ENCODE assay signal across 8 cellular contexts in genomic region chr7:93245525-93246432, GRCh38. TPM values are rescaled to one million over a fixed set of nuclear protein-coding genes. Genes with fewer than 3 reads are reported as not detected.
DNase-seq lines count a peak whose midpoint lies in the region; FAIRE-seq and TF ChIP-seq lines count a peak whose summit lies in the region.

No MANE protein-coding gene starts in this region.

- no peak for TF ChIP-seq EP300 in esophagus muscularis mucosa (IDR thresholded peaks at IDR 0.05)

- H4K20me1 ChIP-seq in osteoblast (ENCODE audit: insufficient read depth, low read length) = peaks cover 16% of the 10 kb centered on the region

- no peak for DNase-seq in BE2C
- peak; percentile 49 for DNase-seq in HCEC 1CT
- peak; percentile 57 for DNase-seq in RCC 7860 (ENCODE audit: low spot score)
- no peak for DNase-seq in esophagus muscularis mucosa (ENCODE audit: extremely low spot score)
- DNase-seq in osteoblast (ENCODE audit: insufficient read length, low spot score, missing footprints) = no peak
- DNase-seq in activated CD4-positive, alpha-beta T cell treated with anti-CD3 and anti-CD28 coated beads, Interleukin-2, amount 50 U/mL, for 1 hour = no peak
- no peak for DNase-seq in effector CD8-positive, alpha-beta T cell (lab: John Stamatoyannopoulos, UW)
- DNase-seq in HuH-7.5 (ENCODE audit: low spot score) = no peak

- H3K79me2 ChIP-seq in osteoblast (ENCODE audit: insufficient read depth, low read length) = peaks cover 6% of the 10 kb centered on the region

- intact Hi-C loops in esophagus muscularis mucosa (cut with DNase I) = no loop called here

- H3K4me3 ChIP-seq in BE2C (ENCODE audit: low read depth, low read length) = no peak overlapping the region
- H3K4me3 ChIP-seq in esophagus muscularis mucosa = peak overlapping the region in 3 of 4 donors; percentile 12 to 30 (median 24)
- peak overlapping the region; percentile 57 for H3K4me3 ChIP-seq in osteoblast (ENCODE audit: insufficient read depth, low read length)

- FAIRE-seq in RCC 7860 (lab: Jason Lieb, UNC) = peak; percentile 82

- TF ChIP-seq CTCF in BE2C (IDR thresholded peaks at IDR 0.05; ENCODE audit: low read depth, low read length) (peak; percentile 55), esophagus muscularis mucosa (IDR thresholded peaks at IDR 0.05) (peak; percentile 57 to 64 (median 57)), osteoblast (IDR thresholded peaks at IDR 0.05; ENCODE audit: extremely low read depth, low read depth, low read length) (peak; percentile 61)

- no peaks in the 10 kb centered on the region for H3K9me3 ChIP-seq in BE2C
- no peaks in the 10 kb centered on the region for H3K9me3 ChIP-seq in esophagus muscularis mucosa
- H3K9me3 ChIP-seq in osteoblast (ENCODE audit: low read depth, low read length) = no peaks in the 10 kb centered on the region

- no peak for TF ChIP-seq POLR2A in esophagus muscularis mucosa (IDR thresholded peaks at IDR 0.05; ENCODE audit: low read depth)

- H3K4me2 ChIP-seq in osteoblast (ENCODE audit: insufficient read depth, low read length) = peak overlapping the region; percentile 77

- H3K36me3 ChIP-seq in BE2C (no peaks in the 10 kb centered on the region), esophagus muscularis mucosa (peaks cover 0 to 6% (median under 1%) of the 10 kb centered on the region in 4 donors), osteoblast (ENCODE audit: insufficient read depth, low read length) (no peaks in the 10 kb centered on the region)

- no peaks in the 10 kb centered on the region for H3K4me1 ChIP-seq in BE2C
- peaks cover 0 to 5% (median 2%) of the 10 kb centered on the region in 4 donors for H3K4me1 ChIP-seq in esophagus muscularis mucosa
- peaks cover 10% of the 10 kb centered on the region for H3K4me1 ChIP-seq in osteoblast (ENCODE audit: insufficient read depth, low read length)

- H3K27me3 ChIP-seq in BE2C (no peaks in the 10 kb centered on the region), esophagus muscularis mucosa (no peaks in the 10 kb centered on the region), osteoblast (ENCODE audit: insufficient read depth, low read length) (no peaks in the 10 kb centered on the region)

- 46% methylated on average over 9 of the region's 9 CpGs for WGBS in esophagus muscularis mucosa

- H3K27ac ChIP-seq in esophagus muscularis mucosa (replicated peaks in 1 of 4) = no peak overlapping the region
- H3K27ac ChIP-seq in osteoblast (ENCODE audit: low read depth, low read length) = no peak overlapping the region

- H2AFZ ChIP-seq in osteoblast (ENCODE audit: low read length) = peak overlapping the region; percentile 25

RNA-seq across cellular contexts. Expression of gene VPS50, which starts 13.6 kb away (rescaled TPM):
- 4.4 TPM for polyA plus RNA-seq in BE2C (2012; ENCODE audit: insufficient read depth, insufficient read length, low read depth)
- total RNA-seq in esophagus muscularis mucosa = 10 to 100 TPM; 14.8 to 25.7 (median 18.9) TPM
- total RNA-seq in osteoblast = 34.4 and 40.4 TPM in 2 replicates

RNA-seq across cellular contexts. Expression of gene HEPACAM2, which starts 19.5 kb away (rescaled TPM):
- polyA plus RNA-seq in BE2C (2012; ENCODE audit: insufficient read depth, insufficient read length, low read depth) = 0.46 TPM
- total RNA-seq in esophagus muscularis mucosa = not detected
- total RNA-seq in osteoblast = under 0.01 TPM in 1 of 2 replicates, not detected in the other

Comparison
In these comparisons a context has a peak if more than half of its experiments do, and no peak if none do; other contexts are left out.
1. DNase-seq: peak in HCEC 1CT (single experiment) and RCC 7860 (single experiment); none in BE2C (single experiment), esophagus muscularis mucosa (single experiment), osteoblast (single experiment), activated CD4-positive, alpha-beta T cell treated with anti-CD3 and anti-CD28 coated beads, Interleukin-2, amount 50 U/mL, for 1 hour (single experiment), effector CD8-positive, alpha-beta T cell (single experiment) and HuH-7.5 (single experiment).
2. Peak in every context shown above with its lines, with median percentiles within 50 percentile points of each other: CTCF ChIP-seq.